ENCODE assay signal across 1 cellular context in the genomic region with DNA sequence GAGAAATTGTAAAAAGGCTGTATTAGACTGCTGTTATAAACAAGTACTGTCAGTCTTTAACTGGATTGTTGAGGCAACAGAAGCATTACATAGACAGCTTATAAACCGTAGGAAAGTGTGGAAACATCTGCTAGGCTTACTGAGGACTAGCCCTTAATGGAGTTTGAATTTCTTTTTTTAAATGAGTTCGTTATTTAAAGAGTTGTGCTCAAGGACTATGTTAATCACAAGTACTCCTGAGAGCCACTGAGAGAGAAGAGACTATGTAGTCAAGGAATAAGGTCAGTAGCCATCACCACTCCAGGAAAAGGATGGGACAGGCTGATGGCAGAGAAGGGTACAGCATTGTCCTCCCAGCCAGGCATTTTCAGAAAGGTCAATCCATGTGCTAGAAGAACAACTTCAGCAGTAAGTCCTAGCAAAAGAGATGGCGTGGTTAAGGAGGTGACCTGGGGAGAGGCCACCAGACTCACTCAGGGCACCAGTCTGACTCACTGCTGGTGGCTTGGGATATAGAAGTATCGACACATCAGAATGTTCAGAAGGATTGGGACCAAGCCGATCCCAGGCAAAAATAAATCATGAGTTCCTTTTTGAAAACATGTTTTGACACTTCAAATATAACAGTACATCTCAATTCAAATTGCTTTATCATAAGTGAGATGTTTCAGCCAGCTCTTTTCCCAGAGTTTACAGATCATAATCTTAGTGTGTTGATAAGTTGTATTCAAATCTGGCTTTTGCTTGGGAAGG.
TF ChIP-seq lines count a peak whose summit lies in the region.

No MANE protein-coding gene starts in this region.

TF ChIP-seq in HepG2, 621 proteins besides CTCF, POLR2A, EP300 and RAD21 (continued from another document):
- TF ChIP-seq, protein P1, sequence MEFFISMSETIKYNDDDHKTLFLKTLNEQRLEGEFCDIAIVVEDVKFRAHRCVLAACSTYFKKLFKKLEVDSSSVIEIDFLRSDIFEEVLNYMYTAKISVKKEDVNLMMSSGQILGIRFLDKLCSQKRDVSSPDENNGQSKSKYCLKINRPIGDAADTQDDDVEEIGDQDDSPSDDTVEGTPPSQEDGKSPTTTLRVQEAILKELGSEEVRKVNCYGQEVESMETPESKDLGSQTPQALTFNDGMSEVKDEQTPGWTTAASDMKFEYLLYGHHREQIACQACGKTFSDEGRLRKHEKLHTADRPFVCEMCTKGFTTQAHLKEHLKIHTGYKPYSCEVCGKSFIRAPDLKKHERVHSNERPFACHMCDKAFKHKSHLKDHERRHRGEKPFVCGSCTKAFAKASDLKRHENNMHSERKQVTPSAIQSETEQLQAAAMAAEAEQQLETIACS (CRISPR knock-in tag; IDR thresholded peaks at IDR 0.05) = no peak
- TF ChIP-seq CEBPB (IDR thresholded peaks at IDR 0.05; ENCODE audit: borderline replicate concordance, low read depth, low read length) = no peak
- TF ChIP-seq ZNF562 (CRISPR knock-in tag; IDR thresholded peaks at IDR 0.05; ENCODE audit: borderline replicate concordance) = no peak
- TF ChIP-seq, protein P2, sequence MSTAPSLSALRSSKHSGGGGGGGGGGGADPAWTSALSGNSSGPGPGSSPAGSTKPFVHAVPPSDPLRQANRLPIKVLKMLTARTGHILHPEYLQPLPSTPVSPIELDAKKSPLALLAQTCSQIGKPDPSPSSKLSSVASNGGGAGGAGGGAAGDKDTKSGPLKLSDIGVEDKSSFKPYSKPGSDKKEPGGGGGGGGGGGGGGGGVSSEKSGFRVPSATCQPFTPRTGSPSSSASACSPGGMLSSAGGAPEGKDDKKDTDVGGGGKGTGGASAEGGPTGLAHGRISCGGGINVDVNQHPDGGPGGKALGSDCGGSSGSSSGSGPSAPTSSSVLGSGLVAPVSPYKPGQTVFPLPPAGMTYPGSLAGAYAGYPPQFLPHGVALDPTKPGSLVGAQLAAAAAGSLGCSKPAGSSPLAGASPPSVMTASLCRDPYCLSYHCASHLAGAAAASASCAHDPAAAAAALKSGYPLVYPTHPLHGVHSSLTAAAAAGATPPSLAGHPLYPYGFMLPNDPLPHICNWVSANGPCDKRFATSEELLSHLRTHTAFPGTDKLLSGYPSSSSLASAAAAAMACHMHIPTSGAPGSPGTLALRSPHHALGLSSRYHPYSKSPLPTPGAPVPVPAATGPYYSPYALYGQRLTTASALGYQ (CRISPR knock-in tag; IDR thresholded peaks at IDR 0.05) = no peak
- no peak for TF ChIP-seq GATAD2A (CRISPR knock-in tag; IDR thresholded peaks at IDR 0.05)
- TF ChIP-seq ZMAT3 (CRISPR knock-in tag; conservative IDR thresholded peaks at IDR 0.05) = no peak
- TF ChIP-seq MATR3 (CRISPR knock-in tag; IDR thresholded peaks at IDR 0.05) = no peak
- TF ChIP-seq, protein P3, sequence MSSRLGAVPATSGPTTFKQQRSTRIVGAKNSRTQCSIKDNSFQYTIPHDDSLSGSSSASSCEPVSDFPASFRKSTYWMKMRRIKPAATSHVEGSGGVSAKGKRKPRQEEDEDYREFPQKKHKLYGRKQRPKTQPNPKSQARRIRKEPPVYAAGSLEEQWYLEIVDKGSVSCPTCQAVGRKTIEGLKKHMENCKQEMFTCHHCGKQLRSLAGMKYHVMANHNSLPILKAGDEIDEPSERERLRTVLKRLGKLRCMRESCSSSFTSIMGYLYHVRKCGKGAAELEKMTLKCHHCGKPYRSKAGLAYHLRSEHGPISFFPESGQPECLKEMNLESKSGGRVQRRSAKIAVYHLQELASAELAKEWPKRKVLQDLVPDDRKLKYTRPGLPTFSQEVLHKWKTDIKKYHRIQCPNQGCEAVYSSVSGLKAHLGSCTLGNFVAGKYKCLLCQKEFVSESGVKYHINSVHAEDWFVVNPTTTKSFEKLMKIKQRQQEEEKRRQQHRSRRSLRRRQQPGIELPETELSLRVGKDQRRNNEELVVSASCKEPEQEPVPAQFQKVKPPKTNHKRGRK (CRISPR knock-in tag; IDR thresholded peaks at IDR 0.05) = no peak
- no peak for TF ChIP-seq AGO1 (IDR thresholded peaks at IDR 0.05; ENCODE audit: low read depth, low read length, poor library complexity, severe bottlenecking)
- no peak for TF ChIP-seq TOE1 (CRISPR knock-in tag; IDR thresholded peaks at IDR 0.05)
- no peak for TF ChIP-seq HMG20B (CRISPR knock-in tag; conservative IDR thresholded peaks at IDR 0.05)
- no peak for TF ChIP-seq ZSCAN25 (CRISPR knock-in tag; IDR thresholded peaks at IDR 0.05)
- peak; percentile 98 for TF ChIP-seq RBM22 (optimal IDR thresholded peaks at IDR 0.05; ENCODE audit: low read length)
- no peak for TF ChIP-seq ZNF672 (CRISPR knock-in tag; IDR thresholded peaks at IDR 0.05)
- peak; percentile 97 for TF ChIP-seq PAF1 (CRISPR knock-in tag; IDR thresholded peaks at IDR 0.05)
- TF ChIP-seq GATAD1 (CRISPR knock-in tag; IDR thresholded peaks at IDR 0.05) = no peak
- no peak for TF ChIP-seq CEBPG (CRISPR knock-in tag; IDR thresholded peaks at IDR 0.05)
- no peak for TF ChIP-seq ZNF12 (CRISPR knock-in tag; IDR thresholded peaks at IDR 0.05)
- no peak for TF ChIP-seq ZNF572 (CRISPR knock-in tag; IDR thresholded peaks at IDR 0.05)
- TF ChIP-seq, protein P4, sequence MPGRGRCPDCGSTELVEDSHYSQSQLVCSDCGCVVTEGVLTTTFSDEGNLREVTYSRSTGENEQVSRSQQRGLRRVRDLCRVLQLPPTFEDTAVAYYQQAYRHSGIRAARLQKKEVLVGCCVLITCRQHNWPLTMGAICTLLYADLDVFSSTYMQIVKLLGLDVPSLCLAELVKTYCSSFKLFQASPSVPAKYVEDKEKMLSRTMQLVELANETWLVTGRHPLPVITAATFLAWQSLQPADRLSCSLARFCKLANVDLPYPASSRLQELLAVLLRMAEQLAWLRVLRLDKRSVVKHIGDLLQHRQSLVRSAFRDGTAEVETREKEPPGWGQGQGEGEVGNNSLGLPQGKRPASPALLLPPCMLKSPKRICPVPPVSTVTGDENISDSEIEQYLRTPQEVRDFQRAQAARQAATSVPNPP (CRISPR knock-in tag; IDR thresholded peaks at IDR 0.05) = 0 out of 2 replicates have a peak, but pooled peaks have one; percentile 7
- peak; percentile 42; the same call in 1 of the 2 replicates for TF ChIP-seq ZNF737 (CRISPR knock-in tag; IDR thresholded peaks at IDR 0.05; ENCODE audit: borderline replicate concordance)
- TF ChIP-seq, protein P5, sequence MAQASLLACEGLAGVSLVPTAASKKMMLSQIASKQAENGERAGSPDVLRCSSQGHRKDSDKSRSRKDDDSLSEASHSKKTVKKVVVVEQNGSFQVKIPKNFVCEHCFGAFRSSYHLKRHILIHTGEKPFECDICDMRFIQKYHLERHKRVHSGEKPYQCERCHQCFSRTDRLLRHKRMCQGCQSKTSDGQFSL (CRISPR knock-in tag; IDR thresholded peaks at IDR 0.05) = no peak
- no peak for TF ChIP-seq ZNF749 (CRISPR knock-in tag; IDR thresholded peaks at IDR 0.05; ENCODE audit: borderline replicate concordance)
- TF ChIP-seq POGZ (CRISPR knock-in tag; IDR thresholded peaks at IDR 0.05) = no peak
- TF ChIP-seq MIER2 (CRISPR knock-in tag; IDR thresholded peaks at IDR 0.05) = no peak
